In the genomic region with DNA sequence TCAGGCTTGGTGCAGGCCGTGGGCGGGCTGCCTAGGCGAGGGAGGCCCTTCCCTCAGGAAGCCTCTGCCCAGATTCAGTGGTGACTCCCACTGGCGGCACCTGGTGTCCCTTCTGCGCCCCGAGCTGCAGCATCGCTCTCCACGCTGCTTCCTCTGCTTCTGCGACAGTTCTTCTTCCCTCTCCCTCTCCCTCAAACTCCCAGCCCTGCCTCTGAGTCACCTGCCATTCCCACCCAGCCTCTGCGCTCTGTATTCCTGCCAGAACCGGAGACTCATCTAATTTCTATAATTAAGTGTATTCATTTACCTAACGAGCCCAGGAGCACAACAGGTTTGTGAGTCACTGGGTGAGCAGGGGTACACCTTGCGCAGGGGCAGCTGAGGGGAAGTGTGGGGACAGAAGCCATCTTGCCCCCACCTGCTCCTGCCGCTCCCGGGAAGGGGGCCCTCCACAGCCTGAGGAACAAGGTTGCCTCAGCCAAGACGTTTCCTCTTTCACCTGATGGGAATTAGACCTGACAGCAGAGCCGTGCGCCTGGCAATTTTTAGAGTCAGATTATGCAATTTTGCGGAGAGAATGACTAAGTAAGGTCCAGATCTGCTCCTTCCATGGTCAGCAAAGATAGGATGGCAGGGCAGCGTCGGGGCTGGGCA, we compare ENCODE assay signal across 14 cellular contexts. TPM values are rescaled to one million over a fixed set of nuclear protein-coding genes. Genes with fewer than 3 reads are reported as not detected.
DNase-seq lines count a peak whose midpoint lies in the region; ATAC-seq and TF ChIP-seq lines count a peak whose summit lies in the region.
"Had no signal": no experiment of that assay in that cellular context is flagged by ENCODE, and none has a peak within 500 bp of the region (broad histone marks: within the 10 kb centered on the region; RNA-seq: fewer than 3 reads in every experiment).

No MANE protein-coding gene starts in this region.

- no peak overlapping the region for H3K27ac ChIP-seq in HEK293 (ENCODE audit: extremely low read depth, low read depth, low read length)
- H3K27ac ChIP-seq in epithelial cell of prostate, result peak overlapping the region; percentile 46
- H3K27ac ChIP-seq: left ventricle myocardium inferior had no signal

- peak; percentile 85 for ATAC-seq in SK-N-SH treated with all-trans-retinoic acid at 6 μM for 48 hours
- ATAC-seq in HG03457 (IDR thresholded peaks at IDR 0.05; ENCODE audit: unreplicated experiment), result no peak
- no peak for ATAC-seq in GM19023 (IDR thresholded peaks at IDR 0.05; ENCODE audit: unreplicated experiment)
- ATAC-seq in HG03025 (IDR thresholded peaks at IDR 0.05; ENCODE audit: low FRiP score, unreplicated experiment), result no peak
- ATAC-seq: Panc1 had no signal

- H3K9me3 Mint-ChIP-seq in progenitor cell of endocrine pancreas (ENCODE audit: low read depth), result no peaks in the 10 kb centered on the region
- H3K9me3 Mint-ChIP-seq: activated CD4-positive, alpha-beta T cell treated with anti-CD3 and anti-CD28 coated beads, Interleukin-2, amount 10 ng/mL, durations not matched to agents 24 days and 14 days; naive B cell; T-helper 1 cell treated with Interleukin-12 subunit alpha and Interleukin-12 subunit beta and Interleukin-4 antibody, amounts not matched to agents 30 μg/mL and 1 μg/mL, for 36 hours had no signal

- H3K4me1 Mint-ChIP-seq in progenitor cell of endocrine pancreas (ENCODE audit: low read depth), result peaks cover 5% of the 10 kb centered on the region
- H3K4me1 Mint-ChIP-seq: activated CD4-positive, alpha-beta T cell treated with anti-CD3 and anti-CD28 coated beads, Interleukin-2, amount 10 ng/mL, durations not matched to agents 24 days and 14 days had no signal

- peaks cover 0 to 99% of the 10 kb centered on the region in 2 experiments; a peak in 1 of 3 replicates for H3K36me3 ChIP-seq in HEK293 (ENCODE audit: control insufficient read depth in 2 of 2, insufficient read depth in 1 of 2, low read length in 2 of 2)

- POLR2A ChIA-PET in HEK293 (lab: Yijun Ruan, JAX), result no interaction called here

- H3K4me1 ChIP-seq in HEK293 (ENCODE audit: control insufficient read depth, insufficient read depth, low read length), result no peaks in the 10 kb centered on the region
- H3K4me1 ChIP-seq: left ventricle myocardium inferior had no signal

- H3K9me3 ChIP-seq in HEK293 (ENCODE audit: control insufficient read depth, insufficient read depth, low read depth, low read length), result no peaks in the 10 kb centered on the region

- no peak for DNase-seq in epithelial cell of prostate (ENCODE audit: low read depth, low spot score)
- DNase-seq in progenitor cell of endocrine pancreas (ENCODE audit: low spot score, unreplicated experiment), result no peak
- no peak for DNase-seq in DMS114 treated with DMSO at 0.1 percent for 48 hours (lab: John Stamatoyannopoulos, UW; ENCODE audit: unreplicated experiment)
- DNase-seq: activated CD4-positive, alpha-beta T cell treated with anti-CD3 and anti-CD28 coated beads, Interleukin-2, amount 10 ng/mL, durations not matched to agents 24 days and 14 days; HCEC 1CT; left ventricle myocardium inferior; naive B cell had no signal

- peaks cover 17% of the 10 kb centered on the region for H3K27me3 Mint-ChIP-seq in progenitor cell of endocrine pancreas
- H3K27me3 Mint-ChIP-seq: activated CD4-positive, alpha-beta T cell treated with anti-CD3 and anti-CD28 coated beads, Interleukin-2, amount 10 ng/mL, durations not matched to agents 24 days and 14 days; naive B cell had no signal

- H3K4me3 Mint-ChIP-seq in progenitor cell of endocrine pancreas (ENCODE audit: low read depth), result no peak overlapping the region
- H3K4me3 Mint-ChIP-seq: activated CD4-positive, alpha-beta T cell treated with anti-CD3 and anti-CD28 coated beads, Interleukin-2, amount 10 ng/mL, durations not matched to agents 24 days and 14 days; naive B cell; T-helper 1 cell treated with Interleukin-12 subunit alpha and Interleukin-12 subunit beta and Interleukin-4 antibody, amounts not matched to agents 30 μg/mL and 1 μg/mL, for 36 hours had no signal

- TF ChIP-seq CTCF in HEK293 (tag by site-specific recombination; IDR thresholded peaks at IDR 0.05) (no peak), progenitor cell of endocrine pancreas (IDR thresholded peaks at IDR 0.05; ENCODE audit: unreplicated experiment) (no peak)

- peak overlapping the region; percentile 39 for H3K27ac Mint-ChIP-seq in progenitor cell of endocrine pancreas
- H3K27ac Mint-ChIP-seq: activated CD4-positive, alpha-beta T cell treated with anti-CD3 and anti-CD28 coated beads, Interleukin-2, amount 10 ng/mL, durations not matched to agents 24 days and 14 days; T-helper 1 cell treated with Interleukin-12 subunit alpha and Interleukin-12 subunit beta and Interleukin-4 antibody, amounts not matched to agents 30 μg/mL and 1 μg/mL, for 36 hours had no signal

- H3K36me3 Mint-ChIP-seq in progenitor cell of endocrine pancreas (ENCODE audit: insufficient read depth), result no peaks in the 10 kb centered on the region
- H3K36me3 Mint-ChIP-seq: naive B cell had no signal

- CTCF ChIA-PET in HEK293 (lab: Yijun Ruan, JAX), result interaction anchor here (0.6 kb wide), 1 partner anchor 96 kb away, joined by 3 read pairs; no protein-coding TSS in a partner anchor

- H3K4me3 ChIP-seq in HEK293 (ENCODE audit: low read depth, low read length), result no peak overlapping the region
- H3K4me3 ChIP-seq: left ventricle myocardium inferior had no signal

TF ChIP-seq in HEK293, 187 proteins besides CTCF, POLR2A, EP300 and RAD21:
- TF ChIP-seq SCRT2 (tag by site-specific recombination; IDR thresholded peaks at IDR 0.05), result peak; percentile 54
- TF ChIP-seq ZNF292 (tag by site-specific recombination; IDR thresholded peaks at IDR 0.05; ENCODE audit: borderline replicate concordance, low read depth), result no peak
- 0 out of 2 replicates have a peak, but pooled peaks have one; percentile 22 for TF ChIP-seq ZFHX2 (tag by site-specific recombination; conservative IDR thresholded peaks at IDR 0.05)
- TF ChIP-seq ZFP41 (tag by site-specific recombination; IDR thresholded peaks at IDR 0.05; ENCODE audit: borderline replicate concordance), result no peak
- peak; percentile 24; the same call in 1 of the 2 replicates for TF ChIP-seq EGR2 (tag by site-specific recombination; IDR thresholded peaks at IDR 0.05; ENCODE audit: low read depth)

TF ChIP-seq in SK-N-SH treated with all-trans-retinoic acid at 6 μM for 48 hours, 23 proteins besides CTCF, POLR2A, EP300 and RAD21 (continues in another document):
- TF ChIP-seq, protein P1, sequence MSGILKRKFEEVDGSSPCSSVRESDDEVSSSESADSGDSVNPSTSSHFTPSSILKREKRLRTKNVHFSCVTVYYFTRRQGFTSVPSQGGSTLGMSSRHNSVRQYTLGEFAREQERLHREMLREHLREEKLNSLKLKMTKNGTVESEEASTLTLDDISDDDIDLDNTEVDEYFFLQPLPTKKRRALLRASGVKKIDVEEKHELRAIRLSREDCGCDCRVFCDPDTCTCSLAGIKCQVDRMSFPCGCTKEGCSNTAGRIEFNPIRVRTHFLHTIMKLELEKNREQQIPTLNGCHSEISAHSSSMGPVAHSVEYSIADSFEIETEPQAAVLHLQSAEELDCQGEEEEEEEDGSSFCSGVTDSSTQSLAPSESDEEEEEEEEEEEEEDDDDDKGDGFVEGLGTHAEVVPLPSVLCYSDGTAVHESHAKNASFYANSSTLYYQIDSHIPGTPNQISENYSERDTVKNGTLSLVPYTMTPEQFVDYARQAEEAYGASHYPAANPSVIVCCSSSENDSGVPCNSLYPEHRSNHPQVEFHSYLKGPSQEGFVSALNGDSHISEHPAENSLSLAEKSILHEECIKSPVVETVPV (CRISPR knock-in tag; IDR thresholded peaks at IDR 0.05), result no peak
- TF ChIP-seq, protein P2, sequence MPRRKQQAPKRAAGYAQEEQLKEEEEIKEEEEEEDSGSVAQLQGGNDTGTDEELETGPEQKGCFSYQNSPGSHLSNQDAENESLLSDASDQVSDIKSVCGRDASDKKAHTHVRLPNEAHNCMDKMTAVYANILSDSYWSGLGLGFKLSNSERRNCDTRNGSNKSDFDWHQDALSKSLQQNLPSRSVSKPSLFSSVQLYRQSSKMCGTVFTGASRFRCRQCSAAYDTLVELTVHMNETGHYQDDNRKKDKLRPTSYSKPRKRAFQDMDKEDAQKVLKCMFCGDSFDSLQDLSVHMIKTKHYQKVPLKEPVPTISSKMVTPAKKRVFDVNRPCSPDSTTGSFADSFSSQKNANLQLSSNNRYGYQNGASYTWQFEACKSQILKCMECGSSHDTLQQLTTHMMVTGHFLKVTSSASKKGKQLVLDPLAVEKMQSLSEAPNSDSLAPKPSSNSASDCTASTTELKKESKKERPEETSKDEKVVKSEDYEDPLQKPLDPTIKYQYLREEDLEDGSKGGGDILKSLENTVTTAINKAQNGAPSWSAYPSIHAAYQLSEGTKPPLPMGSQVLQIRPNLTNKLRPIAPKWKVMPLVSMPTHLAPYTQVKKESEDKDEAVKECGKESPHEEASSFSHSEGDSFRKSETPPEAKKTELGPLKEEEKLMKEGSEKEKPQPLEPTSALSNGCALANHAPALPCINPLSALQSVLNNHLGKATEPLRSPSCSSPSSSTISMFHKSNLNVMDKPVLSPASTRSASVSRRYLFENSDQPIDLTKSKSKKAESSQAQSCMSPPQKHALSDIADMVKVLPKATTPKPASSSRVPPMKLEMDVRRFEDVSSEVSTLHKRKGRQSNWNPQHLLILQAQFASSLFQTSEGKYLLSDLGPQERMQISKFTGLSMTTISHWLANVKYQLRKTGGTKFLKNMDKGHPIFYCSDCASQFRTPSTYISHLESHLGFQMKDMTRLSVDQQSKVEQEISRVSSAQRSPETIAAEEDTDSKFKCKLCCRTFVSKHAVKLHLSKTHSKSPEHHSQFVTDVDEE (CRISPR knock-in tag; IDR thresholded peaks at IDR 0.05), result no peak
- TF ChIP-seq SNAI2 (CRISPR knock-in tag; IDR thresholded peaks at IDR 0.05), result no peak
- peak; percentile 47 for TF ChIP-seq ISL1 (CRISPR knock-in tag; IDR thresholded peaks at IDR 0.05)
- no peak for TF ChIP-seq ZNF565 (CRISPR knock-in tag; conservative IDR thresholded peaks at IDR 0.05; ENCODE audit: low read depth)
- no peak for TF ChIP-seq ARNTL (CRISPR knock-in tag; IDR thresholded peaks at IDR 0.05; ENCODE audit: borderline replicate concordance, low read depth)
- TF ChIP-seq PPARA (CRISPR knock-in tag; IDR thresholded peaks at IDR 0.05; ENCODE audit: borderline replicate concordance), result no peak
- no peak for TF ChIP-seq ZFP3 (CRISPR knock-in tag; IDR thresholded peaks at IDR 0.05)

RNA-seq across cellular contexts. Expression of a gene that starts 19.4 kb away (rescaled TPM):
- total RNA-seq in progenitor cell of endocrine pancreas, result 1.1 and 1.5 TPM in 2 replicates
